14 cellular contexts compared by ENCODE assay signal in genomic region chr9:111955048-111955447, GRCh38. TPM values are rescaled to one million over a fixed set of nuclear protein-coding genes. Genes with fewer than 3 reads are reported as not detected.
DNase-seq lines count a peak whose midpoint lies in the region; TF ChIP-seq lines count a peak whose summit lies in the region.
"Had no signal": no experiment of that assay in that cellular context is flagged by ENCODE, and none has a peak within 500 bp of the region (broad histone marks: within the 10 kb centered on the region; RNA-seq: fewer than 3 reads in every experiment).

No MANE protein-coding gene starts in this region.

- TF ChIP-seq CTCF in hepatocyte (IDR thresholded peaks at IDR 0.05; ENCODE audit: poor library complexity) (no peak), ovary (IDR thresholded peaks at IDR 0.05) (no peak)

- H2AFZ ChIP-seq in hepatocyte: no peak overlapping the region

- intact Hi-C loops in ovary (cut with DNase I): no loop called here

- TF ChIP-seq EP300 in ovary (IDR thresholded peaks at IDR 0.05): no peak

- H3K4me3 ChIP-seq in hepatocyte (no peak overlapping the region), ovary (no peak overlapping the region)
- H3K4me3 ChIP-seq: transverse colon had no signal

- no peak for TF ChIP-seq POLR2A in ovary (IDR thresholded peaks at IDR 0.05)

- whole genome bisulfite sequencing in hepatocyte (ENCODE audit: low lambda C conversion rate, missing lambda C conversion rate): 61% methylated on average over 6 of the region's 6 CpGs
- WGBS in ovary, 3 donors: 75 to 84% (median 83%) methylated on average over 6 of the region's 6 CpGs

- peak; percentile 84 for DNase-seq in DMS153 treated with DMSO at 0.1 percent for 48 hours (lab: John Stamatoyannopoulos, UW; ENCODE audit: unreplicated experiment)
- DNase-seq in NCI-H146 (lab: John Stamatoyannopoulos, UW): peak; percentile 96
- peak; percentile 94 for DNase-seq in NCI-H510A (lab: John Stamatoyannopoulos, UW)
- DNase-seq in hepatocyte (ENCODE audit: low spot score): no peak
- no peak for DNase-seq in ovary
- no peak for DNase-seq in effector CD8-positive, alpha-beta T cell (lab: John Stamatoyannopoulos, UW)
- no peak for DNase-seq in C1 segment of cervical spinal cord (lab: John Stamatoyannopoulos, UW)
- DNase-seq in AG20443 (ENCODE audit: low spot score): no peak
- DNase-seq: Caco-2; hypothalamus; left cardiac atrium; nucleus accumbens; stimulated activated naive B cell treated with anti-CD40 and anti-IgM and Interleukin-4, amounts not matched to agents 10 μg/mL and 1 μg/mL and 100 μg/mL, for 72 hours; transverse colon had no signal

- no peaks in the 10 kb centered on the region for H3K27me3 ChIP-seq in hepatocyte
- no peaks in the 10 kb centered on the region for H3K27me3 ChIP-seq in ovary
- H3K27me3 ChIP-seq: transverse colon had no signal

- no peaks in the 10 kb centered on the region for H3K36me3 ChIP-seq in hepatocyte (replicated peaks; ENCODE audit: insufficient read depth, low read depth)
- no peaks in the 10 kb centered on the region for H3K36me3 ChIP-seq in ovary
- H3K36me3 ChIP-seq: transverse colon had no signal

- no peak overlapping the region for H3K4me2 ChIP-seq in hepatocyte

- peak overlapping the region; percentile 29 for H3K27ac ChIP-seq in hepatocyte
- H3K27ac ChIP-seq in ovary: no peak overlapping the region

- H3K4me1 ChIP-seq in hepatocyte (ENCODE audit: insufficient read depth): peaks cover 2% of the 10 kb centered on the region
- H3K4me1 ChIP-seq in ovary (ENCODE audit: insufficient read depth): peaks cover 2% of the 10 kb centered on the region

- H3K9me3 ChIP-seq in hepatocyte (ENCODE audit: low read depth) (no peaks in the 10 kb centered on the region), ovary (no peaks in the 10 kb centered on the region)
- H3K9me3 ChIP-seq: Caco-2, transverse colon had no signal

- H3K9me2 ChIP-seq in hepatocyte (replicated peaks; ENCODE audit: insufficient read depth): no peaks in the 10 kb centered on the region

- no peaks in the 10 kb centered on the region for H3K79me2 ChIP-seq in hepatocyte

- H4K20me1 ChIP-seq in hepatocyte (ENCODE audit: insufficient read depth, poor library complexity, severe bottlenecking): no peaks in the 10 kb centered on the region

RNA-seq across cellular contexts. Expression of gene UGCG, which starts 58.4 kb away (rescaled TPM):
- total RNA-seq in hepatocyte: 107 and 109 TPM in 2 replicates
- polyA plus RNA-seq in hepatocyte: 50.9 and 54.6 TPM in 2 replicates
- total RNA-seq in ovary: 10 to 100 TPM; 18.6 to 74.1 (median 22.5) TPM
- polyA plus RNA-seq in ovary: 10 to 100 TPM; 13.1 to 15.5 TPM

Comparison
In these comparisons a context has a peak if more than half of its experiments do, and no peak if none do; other contexts are left out.
1. DNase-seq: peak in DMS153 treated with DMSO at 0.1 percent for 48 hours (single experiment), NCI-H146 (single experiment) and NCI-H510A (single experiment); none in hepatocyte (single experiment), ovary (0 of 5), effector CD8-positive, alpha-beta T cell (single experiment), C1 segment of cervical spinal cord (0 of 14) and AG20443 (single experiment).